In the genomic region with DNA sequence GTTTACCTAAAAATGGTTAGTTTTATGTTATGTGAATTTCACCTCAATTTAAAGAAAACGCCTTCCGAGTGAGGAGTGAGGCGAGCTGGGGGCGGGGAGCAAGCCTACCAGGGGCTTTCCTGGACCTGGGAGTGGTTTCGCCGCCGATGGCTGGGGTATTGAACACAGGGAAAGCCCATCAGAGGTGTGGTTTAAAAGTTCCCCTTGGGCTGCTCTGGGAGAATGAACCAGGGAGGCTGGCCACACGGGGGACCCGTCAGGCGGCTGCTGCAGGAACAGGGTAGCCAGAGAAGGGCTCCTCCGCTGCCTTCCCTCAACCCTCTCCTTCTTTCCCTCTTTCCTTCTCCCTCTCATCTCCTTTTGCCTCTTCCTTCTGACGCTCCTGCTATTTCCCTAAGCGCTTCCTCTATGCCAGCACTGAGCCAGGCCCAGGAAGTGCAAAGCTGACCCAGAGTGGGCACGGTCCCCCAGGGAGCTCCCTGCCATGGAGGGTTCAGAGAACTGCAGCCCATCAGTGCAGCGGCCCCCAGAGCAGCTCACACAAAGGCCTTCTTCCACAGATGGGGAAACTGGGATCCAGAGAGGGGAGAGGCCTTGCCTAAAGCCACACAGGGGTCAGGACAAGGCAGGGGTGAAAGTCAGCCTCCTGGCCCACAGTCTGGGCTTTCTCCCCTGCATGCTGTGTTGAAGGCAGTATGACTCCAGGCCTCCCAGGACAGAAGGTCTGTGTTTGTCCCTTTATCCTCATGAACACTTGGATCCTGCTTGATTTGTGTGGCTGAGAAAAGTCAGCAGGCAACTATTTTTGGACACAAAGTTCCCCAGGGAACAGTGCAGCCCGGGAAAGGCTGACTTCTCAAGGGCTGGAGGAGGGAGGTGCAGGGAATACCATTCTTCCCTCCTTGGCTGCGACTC, we compare ENCODE assay signal across 8 cellular contexts. TPM values are rescaled to one million over a fixed set of nuclear protein-coding genes. Genes with fewer than 3 reads are reported as not detected.
A peak's percentile ranks its signal among the peaks of the same experiment; 100 is the strongest.
DNase-seq lines count a peak whose midpoint lies in the region; ATAC-seq and TF ChIP-seq lines count a peak whose summit lies in the region.

No MANE protein-coding gene starts in this region.

- intact Hi-C loops in CD4-positive, alpha-beta memory T cell (cut with micrococcal nuclease): loop anchor here (10.0 kb wide), 2 partner anchors 212 to 542 kb away; no protein-coding TSS in a partner anchor
- intact Hi-C loops in esophagus squamous epithelium (cut with DNase I) (no loop called here), upper lobe of right lung (cut with DNase I) (no loop called here)

- peak overlapping the region; percentile 96 to 99 (median 97) for H3K27ac Mint-ChIP-seq in CD4-positive, alpha-beta memory T cell

- H3K27me3 Mint-ChIP-seq in CD4-positive, alpha-beta memory T cell: no peaks in the 10 kb centered on the region

- H3K4me3 Mint-ChIP-seq in CD4-positive, alpha-beta memory T cell: peak overlapping the region; percentile 89 to 100 (median 97)

- POLR2A ChIA-PET in CD4-positive, alpha-beta memory T cell (lab: Charles Lee; ENCODE audit: partially characterized antibody): interaction anchor here (1.2 to 29.4 kb wide), 5 partner anchors 17 to 229 kb away, joined by 3 to 1614 read pairs (median 10); no protein-coding TSS in a partner anchor

- H3K4me1 ChIP-seq in CD4-positive, alpha-beta memory T cell (ENCODE audit: insufficient read depth, low read length): peaks cover 79% of the 10 kb centered on the region
- H3K4me1 ChIP-seq in esophagus squamous epithelium (peaks cover 28 to 88% (median 40%) of the 10 kb centered on the region in 3 donors), parathyroid adenoma (no peaks in the 10 kb centered on the region), upper lobe of right lung (peaks cover 72% of the 10 kb centered on the region)

- no peak overlapping the region for H2AFZ ChIP-seq in parathyroid adenoma

- H3K4me1 Mint-ChIP-seq in CD4-positive, alpha-beta memory T cell: peaks cover 36 to 90% (median 59%) of the 10 kb centered on the region in 4 donors

- peak overlapping the region; percentile 55 to 78 for H3K4me3 ChIP-seq in CD4-positive, alpha-beta memory T cell (ENCODE audit: low read length in 2 of 2)
- H3K4me3 ChIP-seq in esophagus squamous epithelium (peak overlapping the region in 2 of 4 donors; percentile 25 to 46), parathyroid adenoma (ENCODE audit: low read depth, low read length) (no peak overlapping the region), upper lobe of right lung (peak overlapping the region; percentile 23)

- WGBS in esophagus squamous epithelium, 2 donors: 50 to 53% methylated on average over 14 to 17 of the region's 17 CpGs

- ATAC-seq in HG03095 (IDR thresholded peaks at IDR 0.05; ENCODE audit: unreplicated experiment) (peak; percentile 21), upper lobe of right lung (peak; percentile 1), HG02981 (IDR thresholded peaks at IDR 0.05; ENCODE audit: unreplicated experiment) (no peak)

- peaks cover 30% of the 10 kb centered on the region for H3K36me3 ChIP-seq in CD4-positive, alpha-beta memory T cell (ENCODE audit: insufficient read depth, low read length)
- peaks cover 0 to 25% (median 6%) of the 10 kb centered on the region in 3 donors for H3K36me3 ChIP-seq in esophagus squamous epithelium
- no peaks in the 10 kb centered on the region for H3K36me3 ChIP-seq in parathyroid adenoma (ENCODE audit: control insufficient read depth, insufficient read depth, low read length)
- H3K36me3 ChIP-seq in upper lobe of right lung: peaks cover 30% of the 10 kb centered on the region

- no peaks in the 10 kb centered on the region for H3K79me2 ChIP-seq in parathyroid adenoma

- no peak for TF ChIP-seq POLR2A in esophagus squamous epithelium (IDR thresholded peaks at IDR 0.05)

- CTCF ChIA-PET in CD4-positive, alpha-beta memory T cell (lab: Charles Lee; ENCODE audit: partially characterized antibody): interaction anchor here (0.6 to 8.0 kb wide), 9 partner anchors 10 to 277 kb away, joined by 3 to 85 read pairs (median 13); no protein-coding TSS in a partner anchor

- TF ChIP-seq CTCF in esophagus squamous epithelium (IDR thresholded peaks at IDR 0.05) (no peak), parathyroid adenoma (IDR thresholded peaks at IDR 0.05) (no peak), upper lobe of right lung (IDR thresholded peaks at IDR 0.05) (no peak)

- no peaks in the 10 kb centered on the region for H3K27me3 ChIP-seq in CD4-positive, alpha-beta memory T cell (ENCODE audit: insufficient read depth, low read length)
- H3K27me3 ChIP-seq in esophagus squamous epithelium: no peaks in the 10 kb centered on the region
- no peaks in the 10 kb centered on the region for H3K27me3 ChIP-seq in parathyroid adenoma (ENCODE audit: control insufficient read depth, insufficient read depth, low read length)
- H3K27me3 ChIP-seq in upper lobe of right lung: no peaks in the 10 kb centered on the region

- peak overlapping the region; percentile 88 for H3K27ac ChIP-seq in CD4-positive, alpha-beta memory T cell (ENCODE audit: low read depth, low read length)
- H3K27ac ChIP-seq in esophagus squamous epithelium (peak overlapping the region; percentile 47 to 95 (median 90)), parathyroid adenoma (peak overlapping the region; percentile 32), upper lobe of right lung (peak overlapping the region; percentile 96)

- H3K4me2 ChIP-seq in parathyroid adenoma (ENCODE audit: low read length): no peak overlapping the region

- no peak overlapping the region for H3K9ac ChIP-seq in parathyroid adenoma

- peak; percentile 55 to 95 (median 65) for DNase-seq in CD4-positive, alpha-beta memory T cell
- DNase-seq in activated CD8-positive, alpha-beta memory T cell treated with anti-CD3 and anti-CD28 coated beads for 1 hour (ENCODE audit: extremely low read depth in 1 of 2, low read depth in 1 of 2): peak; percentile 41 to 49
- no peak for DNase-seq in esophagus squamous epithelium (lab: John Stamatoyannopoulos, UW)
- DNase-seq in upper lobe of right lung: no peak
- DNase-seq in cerebellar cortex (ENCODE audit: low spot score): no peak

- peaks cover 74 to 85% of the 10 kb centered on the region in 2 donors for H3K36me3 Mint-ChIP-seq in CD4-positive, alpha-beta memory T cell

- no peaks in the 10 kb centered on the region for H3K9me3 ChIP-seq in CD4-positive, alpha-beta memory T cell (ENCODE audit: control insufficient read depth in 1 of 2, low read length in 2 of 2)
- H3K9me3 ChIP-seq in esophagus squamous epithelium (no peaks in the 10 kb centered on the region), parathyroid adenoma (ENCODE audit: control insufficient read depth, low read length) (no peaks in the 10 kb centered on the region), upper lobe of right lung (no peaks in the 10 kb centered on the region)

- H3K9me3 Mint-ChIP-seq in CD4-positive, alpha-beta memory T cell: peaks cover 0 to 2% (median 0%) of the 10 kb centered on the region in 8 donors

RNA-seq across cellular contexts. Expression of a gene that starts 4.6 kb away (rescaled TPM):
- total RNA-seq in CD4-positive, alpha-beta memory T cell: 100 to 1,000 TPM; 374 to 375 TPM
- 10 to 100 TPM in 1 of 2 donors, 1 to 10 TPM in 1; 1.9 to 35.6 TPM for polyA plus RNA-seq in CD4-positive, alpha-beta memory T cell
- total RNA-seq in esophagus squamous epithelium: 10 to 100 TPM in 1 of 4 donors, 1 to 10 TPM in 3; 6.1 to 25.0 (median 7.6) TPM
- total RNA-seq in upper lobe of right lung: 54.7 TPM

RNA-seq across cellular contexts. Expression of a gene that starts 53.5 kb away (rescaled TPM):
- not detected for total RNA-seq in CD4-positive, alpha-beta memory T cell
- not detected for polyA plus RNA-seq in CD4-positive, alpha-beta memory T cell
- not detected for total RNA-seq in esophagus squamous epithelium
- total RNA-seq in upper lobe of right lung: 3.9 TPM

Comparison
In these comparisons a context has a peak if more than half of its experiments do, and no peak if none do; other contexts are left out.
1. DNase-seq: peak in CD4-positive, alpha-beta memory T cell (5 of 5) and activated CD8-positive, alpha-beta memory T cell treated with anti-CD3 and anti-CD28 coated beads for 1 hour (2 of 2); none in esophagus squamous epithelium (single experiment), upper lobe of right lung (single experiment) and cerebellar cortex (single experiment).
2. H3K27ac ChIP-seq: peak in every context shown above with its lines; median percentile 96 in upper lobe of right lung; 90 in esophagus squamous epithelium; 88 in CD4-positive, alpha-beta memory T cell; 32 in parathyroid adenoma.